ENCODE assay signal across 8 cellular contexts in genomic region chr5:141560725-141561483, GRCh38. TPM values are rescaled to one million over a fixed set of nuclear protein-coding genes. Genes with fewer than 3 reads are reported as not detected.
DNase-seq lines count a peak whose midpoint lies in the region; ATAC-seq and TF ChIP-seq lines count a peak whose summit lies in the region.

No MANE protein-coding gene starts in this region.

- no peaks in the 10 kb centered on the region for H3K27me3 ChIP-seq in spleen (replicated peaks in 1 of 7)

- WGBS in spleen, 5 donors, result 46 to 58% (median 48%) methylated on average over 9 of the region's 9 CpGs

- H3K9me3 ChIP-seq in spleen, result peaks cover 0 to 6% (median 0%) of the 10 kb centered on the region in 8 donors

- H3K4me3 ChIP-seq in spleen, result no peak overlapping the region

- H3K36me3 ChIP-seq in spleen, result peaks cover 0 to 87% (median 10%) of the 10 kb centered on the region in 6 donors

- no peak for TF ChIP-seq POLR2A in spleen (IDR thresholded peaks at IDR 0.05)

- DNase-seq in A172 (ENCODE audit: low spot score) (peak; percentile 99), HCEC 1CT (peak; percentile 96), NCI-H82 treated with DMSO at 0.1 percent for 48 hours (lab: John Stamatoyannopoulos, UW; ENCODE audit: unreplicated experiment) (peak; percentile 96), dedifferentiated amniotic fluid mesenchymal stem cell (ENCODE audit: extremely low spot score) (peak; percentile 96), kidney tubule cell (ENCODE audit: low spot score) (peak; percentile 93), spleen (no peak)
- no peak for DNase-seq in stimulated activated naive CD8-positive, alpha-beta T cell treated with anti-CD3 and anti-CD28 coated beads, Interleukin-15, Interleukin-2, amounts not matched to agents 100 U/mL and 50 U/mL, for 24 hours

- peak overlapping the region; percentile 59 to 79 (median 66) for H3K27ac ChIP-seq in spleen

- H3K4me1 ChIP-seq in spleen, result peaks cover 3 to 53% (median 26%) of the 10 kb centered on the region in 6 donors

- TF ChIP-seq CTCF in spleen (IDR thresholded peaks at IDR 0.05 in 8 of 11, conservative IDR thresholded peaks at IDR 0.05 in 3 of 11), result peak; percentile 34 to 89 (median 63)

- ATAC-seq in stimulated activated naive CD8-positive, alpha-beta T cell treated with anti-CD3 and anti-CD28 coated beads, Interleukin-15, Interleukin-2, amounts not matched to agents 100 U/mL and 50 U/mL, for 24 hours, result no peak
- ATAC-seq in HG03095 (IDR thresholded peaks at IDR 0.05; ENCODE audit: unreplicated experiment), result no peak

- intact Hi-C loops in spleen (cut with DNase I; ENCODE audit: low total_unique reads), result loop anchor here (5.0 kb wide), 1 partner anchor 144 kb away; the partner anchor contains the start of gene PCDHGB7

RNA-seq across cellular contexts. Expression of gene DIAPH1, which starts 57.9 kb away (rescaled TPM):
- 28.2 and 32.9 TPM in 2 replicates for total RNA-seq in A172 (2014; rRNA removed; shearing (Covaris generic))
- total RNA-seq in spleen, result 100 to 1,000 TPM in 3 of 7 donors, 10 to 100 TPM in 4; 72.5 to 123 (median 93.0) TPM
- 10 to 100 TPM; 35.4 to 46.5 (median 35.8) TPM for polyA plus RNA-seq in spleen

Comparison
In these comparisons a context has a peak if more than half of its experiments do, and no peak if none do; other contexts are left out.
1. DNase-seq: peak in A172 (single experiment), HCEC 1CT (single experiment), NCI-H82 treated with DMSO at 0.1 percent for 48 hours (single experiment), dedifferentiated amniotic fluid mesenchymal stem cell (single experiment) and kidney tubule cell (single experiment); none in spleen (single experiment) and stimulated activated naive CD8-positive, alpha-beta T cell treated with anti-CD3 and anti-CD28 coated beads, Interleukin-15, Interleukin-2, amounts not matched to agents 100 U/mL and 50 U/mL, for 24 hours (single experiment).